Comparison of ENCODE assay signal across 1 cellular context in genomic region chr12:89376202-89376529, GRCh38.
TF ChIP-seq lines count a peak whose summit lies in the region.

No MANE protein-coding gene starts in this region.

TF ChIP-seq in liver, 16 proteins besides CTCF, POLR2A, EP300 and RAD21 (continued from another document):
- TF ChIP-seq ATF3 (IDR thresholded peaks at IDR 0.05), result no peak
- no peak for TF ChIP-seq FOXA2 (IDR thresholded peaks at IDR 0.05)
- TF ChIP-seq HNF4G (IDR thresholded peaks at IDR 0.05), result no peak
- no peak for TF ChIP-seq RXRA (IDR thresholded peaks at IDR 0.05)
- TF ChIP-seq, protein P1, sequence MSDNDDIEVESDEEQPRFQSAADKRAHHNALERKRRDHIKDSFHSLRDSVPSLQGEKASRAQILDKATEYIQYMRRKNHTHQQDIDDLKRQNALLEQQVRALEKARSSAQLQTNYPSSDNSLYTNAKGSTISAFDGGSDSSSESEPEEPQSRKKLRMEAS (IDR thresholded peaks at IDR 0.05), result no peak
- TF ChIP-seq, protein P2, sequence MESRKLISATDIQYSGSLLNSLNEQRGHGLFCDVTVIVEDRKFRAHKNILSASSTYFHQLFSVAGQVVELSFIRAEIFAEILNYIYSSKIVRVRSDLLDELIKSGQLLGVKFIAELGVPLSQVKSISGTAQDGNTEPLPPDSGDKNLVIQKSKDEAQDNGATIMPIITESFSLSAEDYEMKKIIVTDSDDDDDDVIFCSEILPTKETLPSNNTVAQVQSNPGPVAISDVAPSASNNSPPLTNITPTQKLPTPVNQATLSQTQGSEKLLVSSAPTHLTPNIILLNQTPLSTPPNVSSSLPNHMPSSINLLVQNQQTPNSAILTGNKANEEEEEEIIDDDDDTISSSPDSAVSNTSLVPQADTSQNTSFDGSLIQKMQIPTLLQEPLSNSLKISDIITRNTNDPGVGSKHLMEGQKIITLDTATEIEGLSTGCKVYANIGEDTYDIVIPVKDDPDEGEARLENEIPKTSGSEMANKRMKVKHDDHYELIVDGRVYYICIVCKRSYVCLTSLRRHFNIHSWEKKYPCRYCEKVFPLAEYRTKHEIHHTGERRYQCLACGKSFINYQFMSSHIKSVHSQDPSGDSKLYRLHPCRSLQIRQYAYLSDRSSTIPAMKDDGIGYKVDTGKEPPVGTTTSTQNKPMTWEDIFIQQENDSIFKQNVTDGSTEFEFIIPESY (IDR thresholded peaks at IDR 0.05), result no peak
- TF ChIP-seq JUND (IDR thresholded peaks at IDR 0.05), result no peak
- TF ChIP-seq TAF1 (conservative IDR thresholded peaks at IDR 0.05), result no peak
- no peak for TF ChIP-seq FOXA1 (IDR thresholded peaks at IDR 0.05)
- TF ChIP-seq EGR1 (IDR thresholded peaks at IDR 0.05; ENCODE audit: low read depth in 2 of 2), result no peak
